Comparison of ENCODE assay signal across 26 cellular contexts in the genomic region with DNA sequence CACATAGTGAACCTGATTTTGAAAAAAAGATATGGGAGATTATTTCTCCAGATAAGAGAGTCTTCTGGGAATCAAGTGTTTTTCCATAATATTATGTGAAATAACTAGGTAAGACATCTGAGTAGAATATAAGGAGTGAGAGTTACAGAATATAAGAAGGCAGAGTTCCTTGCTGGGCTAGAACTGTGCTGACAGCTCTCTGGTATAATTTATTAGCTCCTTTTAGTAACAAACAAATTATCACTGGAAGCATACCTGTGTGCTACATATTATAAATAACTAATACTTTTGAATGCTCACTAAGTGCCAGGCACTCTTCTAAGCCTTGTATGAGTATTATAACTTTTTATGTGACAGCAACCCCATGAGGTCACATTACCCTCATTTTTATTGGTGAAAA. TPM values are rescaled to one million over a fixed set of nuclear protein-coding genes. Genes with fewer than 3 reads are reported as not detected.
DNase-seq lines count a peak whose midpoint lies in the region; ATAC-seq, FAIRE-seq and TF ChIP-seq lines count a peak whose summit lies in the region.
"Had no signal": no experiment of that assay in that cellular context is flagged by ENCODE, and none has a peak within 500 bp of the region (broad histone marks: within the 10 kb centered on the region; RNA-seq: fewer than 3 reads in every experiment).

No MANE protein-coding gene starts in this region.

- H3K27ac ChIP-seq in A549 (peak overlapping the region; percentile 38 to 53; a peak in 2 of 6 replicates), PC-9 (peak overlapping the region; percentile 74), mammary epithelial cell (ENCODE audit: insufficient read depth, low read depth, low read length) (peak overlapping the region; percentile 34), gastrocnemius medialis (peak overlapping the region in 3 of 4 donors; percentile 57 to 70 (median 61))
- H3K27ac ChIP-seq: neutrophil had no signal

- H3K9ac ChIP-seq in mammary epithelial cell (ENCODE audit: insufficient read depth, low read length): no peak overlapping the region

- no peaks in the 10 kb centered on the region for H3K9me2 ChIP-seq in PC-9 (ENCODE audit: insufficient read depth)

- TF ChIP-seq POLR2A in A549 (IDR thresholded peaks at IDR 0.05; ENCODE audit: low read length) (no peak), gastrocnemius medialis (IDR thresholded peaks at IDR 0.05) (no peak)

- H3K27me3 ChIP-seq in PC-9 (ENCODE audit: insufficient read depth, low read depth) (no peaks in the 10 kb centered on the region), mammary epithelial cell (ENCODE audit: insufficient read depth, low read length) (no peaks in the 10 kb centered on the region), gastrocnemius medialis (no peaks in the 10 kb centered on the region)
- H3K27me3 ChIP-seq: neutrophil, spleen had no signal

- H3K9me3 ChIP-seq in A549: no peaks in the 10 kb centered on the region
- 0 out of 2 replicates have a peak, but pooled peaks cover 6% of the 10 kb centered on the region for H3K9me3 ChIP-seq in PC-9 (ENCODE audit: insufficient read depth, low read depth)
- no peaks in the 10 kb centered on the region for H3K9me3 ChIP-seq in mammary epithelial cell (replicated peaks; ENCODE audit: insufficient read depth, low read length)
- H3K9me3 ChIP-seq in gastrocnemius medialis: no peaks in the 10 kb centered on the region
- H3K9me3 ChIP-seq: neutrophil, spleen had no signal

- CTCF ChIA-PET in A549 (lab: Yijun Ruan, JAX) (interaction anchor here (0.5 to 1.3 kb wide), 2 partner anchors 54 to 1578 kb away, joined by 3 to 4 read pairs; no protein-coding TSS in a partner anchor), PC-9 (lab: Charles Lee) (interaction anchor here (0.6 to 1.2 kb wide), 3 partner anchors 18 to 80 kb away, joined by 3 to 5 read pairs (median 3); no protein-coding TSS in a partner anchor), mammary epithelial cell (lab: Charles Lee; ENCODE audit: low non-redundant PET) (no interaction called here)

- no peaks in the 10 kb centered on the region for H3K79me2 ChIP-seq in PC-9 (ENCODE audit: low read depth)
- no peaks in the 10 kb centered on the region for H3K79me2 ChIP-seq in mammary epithelial cell (ENCODE audit: insufficient read depth, low read length)

- H3F3A ChIP-seq in PC-9 (ENCODE audit: insufficient read depth, low read depth): peaks cover 24% of the 10 kb centered on the region

- H3K4me3 ChIP-seq in A549 (no peak overlapping the region), PC-9 (no peak overlapping the region), mammary epithelial cell (replicated peaks in 1 of 3; ENCODE audit: insufficient read depth in 1 of 3, low read depth in 2 of 3, low read length in 3 of 3) (no peak overlapping the region), gastrocnemius medialis (no peak overlapping the region)
- H3K4me3 ChIP-seq: spleen had no signal

- H3K4me1 ChIP-seq in A549 (peaks cover 14% of the 10 kb centered on the region), PC-9 (replicated peaks; ENCODE audit: insufficient read depth) (peaks cover 47% of the 10 kb centered on the region), mammary epithelial cell (ENCODE audit: insufficient read depth, low read length) (peaks cover 27% of the 10 kb centered on the region), gastrocnemius medialis (peaks cover 0 to 12% of the 10 kb centered on the region in 2 donors)

- H4K20me1 ChIP-seq in PC-9 (ENCODE audit: insufficient read depth): no peaks in the 10 kb centered on the region
- H4K20me1 ChIP-seq in mammary epithelial cell (ENCODE audit: insufficient read depth, low read length): no peaks in the 10 kb centered on the region

- no peak for DNase-seq in A549 (ENCODE audit: low read depth in 1 of 2, low spot score in 1 of 2)
- DNase-seq in PC-9: no peak
- no peak for DNase-seq in mammary epithelial cell
- DNase-seq in gastrocnemius medialis: no peak
- no peak for DNase-seq in OCI-M1 (lab: John Stamatoyannopoulos, UW)
- DNase-seq in GM13976 (ENCODE audit: low spot score): no peak
- no peak for DNase-seq in LoVo (ENCODE audit: low spot score)
- DNase-seq: activated CD4-positive, alpha-beta T cell treated with anti-CD3 and anti-CD28 coated beads, Interleukin-2, amount 10 ng/mL, durations not matched to agents 24 days and 14 days; effector CD4-positive, alpha-beta T cell; erythroblast; H7; NCI-H1092; NCI-H187 treated with DMSO at 0.1 percent for 48 hours; NCI-H748 treated with DMSO at 0.1 percent for 48 hours; SHP77 treated with DMSO at 0.1 percent for 48 hours; spleen; stimulated activated CD4-positive, alpha-beta T cell treated with anti-CD3 and anti-CD28 coated beads, Interleukin-4, amount 100 ng/mL, for 24 hours; stimulated activated naive CD4-positive, alpha-beta T cell treated with Interleukin-2 at 50 U/mL for 16 hours had no signal

- POLR2A ChIA-PET in A549 (lab: Yijun Ruan, JAX): no interaction called here
- POLR2A ChIA-PET in PC-9 (lab: Charles Lee; ENCODE audit: unreplicated experiment): interaction anchor here (0.6 to 0.7 kb wide), 3 partner anchors 8 to 180 kb away, joined by 3 to 18 read pairs (median 4); no protein-coding TSS in a partner anchor

- no peak for ATAC-seq in A549
- no peak for ATAC-seq in gastrocnemius medialis
- no peak for ATAC-seq in GM21786 (IDR thresholded peaks at IDR 0.05; ENCODE audit: unreplicated experiment)

- no peak for FAIRE-seq in A549 (lab: Jason Lieb, UNC)
- FAIRE-seq: frontal cortex, HTR-8/SVneo, kidney had no signal

- TF ChIP-seq EP300 in A549 (IDR thresholded peaks at IDR 0.05): no peak

- H2AFZ ChIP-seq in PC-9 (no peak overlapping the region), mammary epithelial cell (ENCODE audit: low read depth, low read length) (no peak overlapping the region)

- BruUV-seq in PC-9 (replicated peaks; lab: Mats Ljungman, UMichigan) (no TSS peak), mammary epithelial cell (replicated peaks; lab: Mats Ljungman, UMichigan) (no TSS peak)

- H3K4me2 ChIP-seq in A549 (peak overlapping the region; percentile 43; the same call in 1 of the 3 replicates), PC-9 (peak overlapping the region; percentile 20), mammary epithelial cell (ENCODE audit: insufficient read depth, low read depth, low read length) (no peak overlapping the region)

- TF ChIP-seq CTCF in A549 (IDR thresholded peaks at IDR 0.05) (no peak), PC-9 (conservative IDR thresholded peaks at IDR 0.05) (no peak), mammary epithelial cell (conservative IDR thresholded peaks at IDR 0.05 in 1 of 2, IDR thresholded peaks at IDR 0.05 in 1 of 2; ENCODE audit: extremely low read depth in 1 of 2, insufficient read depth in 1 of 2, low read depth in 1 of 2, low read length in 2 of 2) (no peak), gastrocnemius medialis (IDR thresholded peaks at IDR 0.05 in 4 of 5, conservative IDR thresholded peaks at IDR 0.05 in 1 of 5) (no peak), GM13976 (IDR thresholded peaks at IDR 0.05; ENCODE audit: borderline replicate concordance, control extremely low read depth, extremely low read depth, insufficient read depth, missing control alignments) (no peak)

- no peak for TF ChIP-seq RAD21 in A549 (conservative IDR thresholded peaks at IDR 0.05 in 1 of 2, IDR thresholded peaks at IDR 0.05 in 1 of 2)

- in situ Hi-C loops in mammary epithelial cell (cut with MboI; ENCODE audit: low sequenced_read_pairs in 2 of 2): no loop called here
- in situ Hi-C loops in gastrocnemius medialis (cut with MboI; ENCODE audit: low sequenced_read_pairs in 4 of 4): no loop called here
- in situ Hi-C loops in GM13976 (cut with MboI; ENCODE audit: low sequenced_read_pairs, unreplicated experiment): no loop called here

- intact Hi-C loops in PC-9 (cut with micrococcal nuclease; ENCODE audit: unreplicated experiment) (no loop called here), mammary epithelial cell (cut with micrococcal nuclease) (no loop called here), gastrocnemius medialis (cut with DNase I; ENCODE audit: low total_unique reads) (no loop called here)

- dilution Hi-C loops in mammary epithelial cell (cut with HindIII; ENCODE audit: low sequenced_read_pairs): no loop called here

- no peaks in the 10 kb centered on the region for H3K36me3 ChIP-seq in PC-9 (ENCODE audit: low read depth)
- H3K36me3 ChIP-seq in mammary epithelial cell (ENCODE audit: insufficient read depth, low read length): no peaks in the 10 kb centered on the region
- no peaks in the 10 kb centered on the region for H3K36me3 ChIP-seq in gastrocnemius medialis
- H3K36me3 ChIP-seq: neutrophil, spleen had no signal

TF ChIP-seq in A549, 52 proteins besides CTCF, POLR2A, EP300 and RAD21:
- no peak for TF ChIP-seq RFX5 (IDR thresholded peaks at IDR 0.05)
- no peak for TF ChIP-seq KDM1A (IDR thresholded peaks at IDR 0.05; ENCODE audit: low read depth)
- no peak for TF ChIP-seq ELK1 (IDR thresholded peaks at IDR 0.05; ENCODE audit: low read depth, low read length)
- no peak for TF ChIP-seq CBX8 (IDR thresholded peaks at IDR 0.05)
TF ChIP-seq in A549: peak in this region for 0.

RNA-seq across cellular contexts. Expression of gene TNFSF10, which starts 18.9 kb away (rescaled TPM):
- 0.92 and 1.7 TPM in 2 replicates for polyA plus RNA-seq in A549 (2011; rRNA removed)
- 0.05 and 0.09 TPM in 2 replicates for polyA plus RNA-seq in A549 (2012; cell fraction: cytosol; rRNA removed)
- polyA plus RNA-seq in A549 (2012; cell fraction: nucleus; rRNA removed): not detected in 2 replicates
- 0.05 to 0.48 TPM (median 0.46 TPM) in 3 replicates for polyA plus RNA-seq in A549 (2017; fragmentation: RNase III; extraction: RNeasy Plus Mini Kit Qiagen cat#74134 plus additional on column Dnase treatment)
- polyA minus RNA-seq in A549 (2011; rRNA and poly(A)+ RNA removed): 0.78 and 2.2 TPM in 2 replicates
- 18.3 and 21.4 TPM in 2 replicates for total RNA-seq in PC-9 (2021)
- total RNA-seq in mammary epithelial cell: 1 to 10 TPM; 2.8 to 3.2 TPM
- 4.3 TPM for polyA plus RNA-seq in mammary epithelial cell
- not detected for polyA minus RNA-seq in mammary epithelial cell
- 10 to 100 TPM; 10.2 to 32.8 (median 24.3) TPM for total RNA-seq in gastrocnemius medialis
- total RNA-seq: chondrocyte, H7, LHCN-M2, myocyte had no signal
